ENCODE assay signal across 8 cellular contexts in the genomic region with DNA sequence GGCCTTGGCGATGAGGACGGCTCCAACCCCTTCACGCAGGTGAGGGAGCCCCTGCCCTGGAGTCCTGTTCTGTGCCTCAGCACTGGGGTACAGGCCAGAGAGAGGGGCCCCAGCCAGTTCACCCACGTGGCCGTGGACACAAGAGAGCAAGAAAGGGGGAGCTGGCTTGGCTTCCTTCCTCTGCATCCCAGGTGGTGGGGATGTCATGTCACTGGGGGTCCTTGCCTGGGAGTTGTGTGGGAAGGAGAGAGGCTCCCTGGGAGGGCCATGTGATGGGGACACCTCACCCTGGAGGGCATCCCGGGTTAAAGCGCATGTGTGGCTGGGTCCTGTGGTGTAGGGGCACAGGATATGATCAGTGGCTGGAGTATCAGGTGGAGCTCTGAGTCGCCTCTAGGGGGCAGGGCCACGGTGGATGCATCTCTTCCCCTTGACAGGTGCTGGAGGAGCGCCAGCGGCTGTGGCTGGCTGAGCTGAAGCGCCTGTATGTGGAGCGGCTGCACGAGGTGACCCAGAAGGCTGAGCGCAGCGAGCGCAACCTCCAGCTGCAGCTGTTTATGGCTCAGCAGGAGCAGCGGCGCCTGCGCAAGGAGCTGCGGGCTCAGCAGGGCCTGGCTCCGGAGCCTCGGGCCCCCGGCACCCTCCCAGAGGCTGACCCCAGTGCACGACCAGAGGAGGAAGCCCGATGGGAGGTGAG. TPM values are rescaled to one million over a fixed set of nuclear protein-coding genes. Genes with fewer than 3 reads are reported as not detected.
DNase-seq lines count a peak whose midpoint lies in the region; ATAC-seq lines count a peak whose summit lies in the region.

No MANE protein-coding gene starts in this region.

- peak; percentile 66 for DNase-seq in CD1c-positive myeloid dendritic cell (ENCODE audit: extremely low spot score)
- DNase-seq in NCI-H460 (ENCODE audit: extremely low read depth, low read depth), result peak; percentile 83
- peak; percentile 91 for DNase-seq in activated CD4-positive, alpha-beta T cell treated with anti-CD3 and anti-CD28 coated beads for 48 hours
- DNase-seq in dermis blood vessel endothelial cell, result peak; percentile 52
- DNase-seq in stimulated activated effector memory CD8-positive, alpha-beta T cell treated with anti-CD3 and anti-CD28 coated beads, Interleukin-12 subunit alpha, Interleukin-12 subunit beta, amount 100 ng/mL, for 72 hours (ENCODE audit: low spot score in 2 of 2), result peak in 1 of 2 donors; percentile 71

- ATAC-seq in GM19324 (IDR thresholded peaks at IDR 0.05; ENCODE audit: low FRiP score, unreplicated experiment) (peak; percentile 86), HG03378 (IDR thresholded peaks at IDR 0.05; ENCODE audit: unreplicated experiment) (peak; percentile 73)
- ATAC-seq in stimulated activated effector memory CD8-positive, alpha-beta T cell treated with anti-CD3 and anti-CD28 coated beads, Interleukin-12 subunit alpha, Interleukin-12 subunit beta, amount 100 ng/mL, for 72 hours, result peak; percentile 67

- H3K4me3 Mint-ChIP-seq in stimulated activated effector memory CD8-positive, alpha-beta T cell treated with anti-CD3 and anti-CD28 coated beads, Interleukin-12 subunit alpha, Interleukin-12 subunit beta, amount 100 ng/mL, for 72 hours, result no peak overlapping the region

- no peaks in the 10 kb centered on the region for H3K9me3 Mint-ChIP-seq in stimulated activated effector memory CD8-positive, alpha-beta T cell treated with anti-CD3 and anti-CD28 coated beads, Interleukin-12 subunit alpha, Interleukin-12 subunit beta, amount 100 ng/mL, for 72 hours

- no peak overlapping the region for H3K27ac Mint-ChIP-seq in stimulated activated effector memory CD8-positive, alpha-beta T cell treated with anti-CD3 and anti-CD28 coated beads, Interleukin-12 subunit alpha, Interleukin-12 subunit beta, amount 100 ng/mL, for 72 hours

- no peaks in the 10 kb centered on the region for H3K9me3 ChIP-seq in mucosa of rectum (ENCODE audit: control insufficient read depth in 2 of 2, low read length in 2 of 2)

- H3K27me3 ChIP-seq in mucosa of rectum (ENCODE audit: control insufficient read depth in 2 of 2, insufficient read depth in 2 of 2, low read length in 2 of 2), result peaks cover 7 to 10% of the 10 kb centered on the region in 2 donors

- peaks cover 72% of the 10 kb centered on the region for H3K36me3 Mint-ChIP-seq in stimulated activated effector memory CD8-positive, alpha-beta T cell treated with anti-CD3 and anti-CD28 coated beads, Interleukin-12 subunit alpha, Interleukin-12 subunit beta, amount 100 ng/mL, for 72 hours

- H3K36me3 ChIP-seq in mucosa of rectum (ENCODE audit: control insufficient read depth in 2 of 2, insufficient read depth in 2 of 2, low read length in 2 of 2), result no peaks in the 10 kb centered on the region

- H3K27ac ChIP-seq in mucosa of rectum (ENCODE audit: low read depth in 2 of 2, low read length in 2 of 2), result peak overlapping the region in 1 of 2 donors; percentile 32

- H3K4me3 ChIP-seq in mucosa of rectum (ENCODE audit: low read length in 2 of 2), result peak overlapping the region; percentile 40 to 48

- no peak overlapping the region for H3K9ac ChIP-seq in mucosa of rectum (ENCODE audit: low read depth in 1 of 2, low read length in 2 of 2)

- H3K4me1 Mint-ChIP-seq in stimulated activated effector memory CD8-positive, alpha-beta T cell treated with anti-CD3 and anti-CD28 coated beads, Interleukin-12 subunit alpha, Interleukin-12 subunit beta, amount 100 ng/mL, for 72 hours, result peaks cover 31% of the 10 kb centered on the region

- H3K4me1 ChIP-seq in mucosa of rectum (ENCODE audit: control insufficient read depth in 2 of 2, insufficient read depth in 2 of 2, low read length in 2 of 2), result peaks cover 13 to 14% of the 10 kb centered on the region in 2 donors

RNA-seq across cellular contexts. Expression of a gene that starts 7.5 kb away (rescaled TPM):
- 0.27 and 0.38 TPM in 2 replicates for total RNA-seq in NCI-H460 (2014; rRNA removed; shearing (Covaris generic))
- polyA plus RNA-seq in NCI-H460 (2014; cell fraction: nucleus; rRNA removed), result 0.42 and 0.97 TPM in 2 replicates
- 43.9 and 49.4 TPM in 2 replicates for total RNA-seq in dermis blood vessel endothelial cell

RNA-seq across cellular contexts. Expression of a gene that starts 10.0 kb away (rescaled TPM):
- total RNA-seq in NCI-H460 (2014; rRNA removed; shearing (Covaris generic)), result 24.1 and 25.2 TPM in 2 replicates
- 64.2 and 118 TPM in 2 replicates for polyA plus RNA-seq in NCI-H460 (2014; cell fraction: nucleus; rRNA removed)
- 42.7 and 51.3 TPM in 2 replicates for total RNA-seq in dermis blood vessel endothelial cell

RNA-seq across cellular contexts. Expression of a gene that starts 32.9 kb away (rescaled TPM):
- total RNA-seq in NCI-H460 (2014; rRNA removed; shearing (Covaris generic)), result 288 and 307 TPM in 2 replicates
- polyA plus RNA-seq in NCI-H460 (2014; cell fraction: nucleus; rRNA removed), result 259 and 286 TPM in 2 replicates
- total RNA-seq in dermis blood vessel endothelial cell, result 148 and 175 TPM in 2 replicates

Comparison
In these comparisons a context has a peak if more than half of its experiments do, and no peak if none do; other contexts are left out.
1. RNA of a gene that starts 7.5 kb away (total RNA-seq): 43.9 to 49.4 TPM in dermis blood vessel endothelial cell; 0.27 to 0.38 TPM in NCI-H460; every median in the first group is over 10 times any median in the second.
2. Peak in every context shown above with its lines, with median percentiles within 50 percentile points of each other: ATAC-seq.